8 cellular contexts compared by ENCODE assay signal in genomic region chr2:70767699-70768584, GRCh38. TPM values are rescaled to one million over a fixed set of nuclear protein-coding genes. Genes with fewer than 3 reads are reported as not detected.
DNase-seq lines count a peak whose midpoint lies in the region; ATAC-seq and TF ChIP-seq lines count a peak whose summit lies in the region.

A gene with protein sequence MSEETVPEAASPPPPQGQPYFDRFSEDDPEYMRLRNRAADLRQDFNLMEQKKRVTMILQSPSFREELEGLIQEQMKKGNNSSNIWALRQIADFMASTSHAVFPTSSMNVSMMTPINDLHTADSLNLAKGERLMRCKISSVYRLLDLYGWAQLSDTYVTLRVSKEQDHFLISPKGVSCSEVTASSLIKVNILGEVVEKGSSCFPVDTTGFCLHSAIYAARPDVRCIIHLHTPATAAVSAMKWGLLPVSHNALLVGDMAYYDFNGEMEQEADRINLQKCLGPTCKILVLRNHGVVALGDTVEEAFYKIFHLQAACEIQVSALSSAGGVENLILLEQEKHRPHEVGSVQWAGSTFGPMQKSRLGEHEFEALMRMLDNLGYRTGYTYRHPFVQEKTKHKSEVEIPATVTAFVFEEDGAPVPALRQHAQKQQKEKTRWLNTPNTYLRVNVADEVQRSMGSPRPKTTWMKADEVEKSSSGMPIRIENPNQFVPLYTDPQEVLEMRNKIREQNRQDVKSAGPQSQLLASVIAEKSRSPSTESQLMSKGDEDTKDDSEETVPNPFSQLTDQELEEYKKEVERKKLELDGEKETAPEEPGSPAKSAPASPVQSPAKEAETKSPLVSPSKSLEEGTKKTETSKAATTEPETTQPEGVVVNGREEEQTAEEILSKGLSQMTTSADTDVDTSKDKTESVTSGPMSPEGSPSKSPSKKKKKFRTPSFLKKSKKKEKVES (minus strand): TSS chr2:70768200. CDS start chr2:70706408, 61,792 bp downstream.

- no peaks in the 10 kb centered on the region for H3K9me3 Mint-ChIP-seq in type B pancreatic cell

- peak within 1 kb of the TSS; percentile 85 for H3K4me3 Mint-ChIP-seq in type B pancreatic cell

- peaks cover 85% of the 10 kb centered on the region for H3K27me3 Mint-ChIP-seq in type B pancreatic cell

- H3K4me1 Mint-ChIP-seq in type B pancreatic cell (ENCODE audit: unreplicated experiment), result peaks cover 5% of the 10 kb centered on the region

- DNase-seq in NCI-H2081 (lab: John Stamatoyannopoulos, UW) (peak; percentile 62 to 63), NCI-H2081 treated with DMSO at 0.1 percent for 48 hours (lab: John Stamatoyannopoulos, UW) (no peak), NCI-H345 (lab: John Stamatoyannopoulos, UW) (peak; percentile 79), fibroblast of the aortic adventitia (ENCODE audit: low read depth) (peak; percentile 3), nucleus accumbens (lab: John Stamatoyannopoulos, UW) (peak in 29 of 56 donors; percentile 6 to 70 (median 24)), type B pancreatic cell (ENCODE audit: extremely low spot score, unreplicated experiment) (peak; percentile 73)
- DNase-seq in activated T-cell treated with anti-CD3 and anti-CD28 coated beads, Interleukin-2, amount 50 U/mL, for 1 hour, result peak; percentile 56

- H3K4me3 ChIP-seq in fibroblast of the aortic adventitia (ENCODE audit: low read depth, low read length), result peak within 1 kb of the TSS; percentile 28

- TF ChIP-seq CTCF in fibroblast of the aortic adventitia (IDR thresholded peaks at IDR 0.05; ENCODE audit: insufficient read depth, low read length) (peak; percentile 12), type B pancreatic cell (conservative IDR thresholded peaks at IDR 0.05) (peak; percentile 61)

- peak within 1 kb of the TSS; percentile 17 for H3K27ac Mint-ChIP-seq in type B pancreatic cell

- ATAC-seq in GM21528 (IDR thresholded peaks at IDR 0.05; ENCODE audit: low FRiP score, unreplicated experiment), result no peak

- H3K36me3 Mint-ChIP-seq in type B pancreatic cell, result no peaks in the 10 kb centered on the region

RNA-seq across cellular contexts. Expression of the gene that starts here (rescaled TPM):
- 0.36 and 17.3 TPM in 2 replicates for total RNA-seq in fibroblast of the aortic adventitia (ENCODE audit: low replicate concordance)
- total RNA-seq in type B pancreatic cell (ENCODE audit: low replicate concordance), result 1.6 and 5.0 TPM in 2 replicates
